3 cellular contexts compared by ENCODE assay signal in genomic region chr6:83815631-83816030, GRCh38.
TF ChIP-seq lines count a peak whose summit lies in the region.

No MANE protein-coding gene starts in this region.

TF ChIP-seq in HEK293, 187 proteins besides CTCF, POLR2A, EP300 and RAD21 (continues in another document):
- TF ChIP-seq ZNF354C (tag by site-specific recombination; IDR thresholded peaks at IDR 0.05; ENCODE audit: borderline replicate concordance, low read depth): no peak
- peak; percentile 49; the same call in 1 of the 2 replicates for TF ChIP-seq IKZF3 (tag by site-specific recombination; IDR thresholded peaks at IDR 0.05)
- peak; percentile 43; the same call in 1 of the 2 replicates for TF ChIP-seq BCL6B (tag by site-specific recombination; IDR thresholded peaks at IDR 0.05)
- no peak for TF ChIP-seq SP2 (tag by site-specific recombination; IDR thresholded peaks at IDR 0.05)
- peak; percentile 87 for TF ChIP-seq KLF8 (tag by site-specific recombination; IDR thresholded peaks at IDR 0.05)
- no peak for TF ChIP-seq ZNF704 (tag by site-specific recombination; IDR thresholded peaks at IDR 0.05)
- TF ChIP-seq ZNF555 (tag by site-specific recombination; conservative IDR thresholded peaks at IDR 0.05): no peak
- no peak for TF ChIP-seq YY1 (tag by site-specific recombination; IDR thresholded peaks at IDR 0.05)
- 0 out of 2 replicates have a peak, but pooled peaks have one; percentile 58 for TF ChIP-seq ZSCAN23 (tag by site-specific recombination; IDR thresholded peaks at IDR 0.05)
- TF ChIP-seq ZNF561 (tag by site-specific recombination; IDR thresholded peaks at IDR 0.05; ENCODE audit: borderline replicate concordance): peak; percentile 48; the same call in 1 of the 2 replicates
- peak; percentile 94 for TF ChIP-seq PRDM6 (tag by site-specific recombination; IDR thresholded peaks at IDR 0.05)

TF ChIP-seq in endothelial cell of umbilical vein, 7 proteins besides CTCF, POLR2A, EP300 and RAD21:
- TF ChIP-seq MYC (IDR thresholded peaks at IDR 0.05; ENCODE audit: low read depth, low read length) (no peak), EZH2 (IDR thresholded peaks at IDR 0.05; ENCODE audit: borderline replicate concordance, low read depth, low read length, severe bottlenecking) (no peak), JUN (IDR thresholded peaks at IDR 0.05; ENCODE audit: borderline replicate concordance, insufficient read depth, insufficient read length, low read depth) (peak; percentile 99), FOS (IDR thresholded peaks at IDR 0.05; ENCODE audit: borderline replicate concordance, insufficient read depth, low read length) (peak; percentile 94), GATA2 (IDR thresholded peaks at IDR 0.05; ENCODE audit: insufficient read depth, insufficient read length, low read depth, low read length) (peak; percentile 100), MAX (IDR thresholded peaks at IDR 0.05; ENCODE audit: insufficient read depth, insufficient read length) (no peak), POLR2AphosphoS5 (IDR thresholded peaks at IDR 0.05; ENCODE audit: insufficient read depth, low read depth, low read length) (peak; percentile 79)

TF ChIP-seq in WTC11, 78 proteins besides CTCF, POLR2A, EP300 and RAD21:
- no peak for TF ChIP-seq AFF4 (CRISPR knock-in tag; IDR thresholded peaks at IDR 0.05; ENCODE audit: borderline replicate concordance)
- no peak for TF ChIP-seq IRF1 (CRISPR knock-in tag; IDR thresholded peaks at IDR 0.05)
- TF ChIP-seq NR1H2 (CRISPR knock-in tag; IDR thresholded peaks at IDR 0.05): no peak
- TF ChIP-seq HMGA2 (CRISPR knock-in tag; IDR thresholded peaks at IDR 0.05): no peak
- no peak for TF ChIP-seq TEAD4 (CRISPR knock-in tag; IDR thresholded peaks at IDR 0.05)
- TF ChIP-seq NFYB (CRISPR knock-in tag; conservative IDR thresholded peaks at IDR 0.05; ENCODE audit: low read depth): no peak
- no peak for TF ChIP-seq RORB (CRISPR knock-in tag; IDR thresholded peaks at IDR 0.05)
- no peak for TF ChIP-seq ZNF396 (CRISPR knock-in tag; IDR thresholded peaks at IDR 0.05; ENCODE audit: borderline replicate concordance)
- TF ChIP-seq ZNF281 (CRISPR knock-in tag; IDR thresholded peaks at IDR 0.05): no peak
- no peak for TF ChIP-seq NR2C2 (CRISPR knock-in tag; IDR thresholded peaks at IDR 0.05)
- TF ChIP-seq ATF6 (CRISPR knock-in tag; IDR thresholded peaks at IDR 0.05): no peak
- no peak for TF ChIP-seq ESRRA (CRISPR knock-in tag; IDR thresholded peaks at IDR 0.05; ENCODE audit: borderline replicate concordance)
